ENCODE assay signal across 8 cellular contexts in the genomic region with DNA sequence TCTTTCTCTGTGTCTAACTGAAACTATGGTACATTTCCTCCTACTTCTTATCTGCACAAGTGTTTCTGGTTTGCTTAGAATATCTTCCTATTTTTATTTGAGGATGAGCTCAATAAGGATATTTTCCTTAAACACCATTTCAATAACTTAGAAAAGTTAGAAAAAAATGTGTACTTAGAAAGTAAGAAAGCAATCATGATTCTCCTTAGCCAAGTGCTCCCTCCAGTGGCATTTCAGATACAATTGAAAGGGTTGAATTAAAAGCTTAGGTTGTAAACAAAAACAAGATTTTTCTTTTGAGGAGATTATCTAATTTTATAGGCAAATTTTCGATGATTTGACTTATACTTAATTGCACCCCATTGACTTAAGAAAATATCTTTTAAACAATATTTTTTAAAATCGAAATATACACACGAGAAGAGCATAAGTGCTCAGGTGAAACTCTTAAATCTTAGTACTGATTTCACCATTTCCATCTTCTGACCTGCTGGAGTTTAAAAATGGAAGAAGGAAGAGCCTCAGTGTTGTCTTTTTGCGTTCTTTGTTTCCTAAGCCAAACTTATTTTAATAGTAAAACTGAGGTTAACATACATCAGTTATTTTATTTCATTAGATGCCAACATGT. TPM values are rescaled to one million over a fixed set of nuclear protein-coding genes. Genes with fewer than 3 reads are reported as not detected.
DNase-seq lines count a peak whose midpoint lies in the region; ATAC-seq and TF ChIP-seq lines count a peak whose summit lies in the region.

No MANE protein-coding gene starts in this region.

- H3K27me3 ChIP-seq in smooth muscle cell (ENCODE audit: low read depth) = no peaks in the 10 kb centered on the region

- no peaks in the 10 kb centered on the region for H3K36me3 Mint-ChIP-seq in glutamatergic neuron (ENCODE audit: unreplicated experiment)
- H3K36me3 Mint-ChIP-seq in activated T-helper 2 cell treated with anti-CD3 and anti-CD28 coated beads, Interferon-gamma antibody, Interleukin-2, Interleukin-4, amounts not matched to agents 10 μg/mL and 5 μg/mL and 100 μg/mL, durations not matched to agents 14 hours and 24 hours and 36 hours (ENCODE audit: low read depth) = no peaks in the 10 kb centered on the region

- TF ChIP-seq CTCF in VCaP (conservative IDR thresholded peaks at IDR 0.05) = peak; percentile 83
- peak; percentile 36 for TF ChIP-seq CTCF in glutamatergic neuron (IDR thresholded peaks at IDR 0.05; ENCODE audit: partially characterized antibody, unreplicated experiment)
- peak; percentile 69 for TF ChIP-seq CTCF in smooth muscle cell (IDR thresholded peaks at IDR 0.05; ENCODE audit: borderline replicate concordance, insufficient read depth, poor library complexity, severe bottlenecking)

- intact Hi-C loops in activated T-helper 2 cell treated with anti-CD3 and anti-CD28 coated beads, Interferon-gamma antibody, Interleukin-2, Interleukin-4, amounts not matched to agents 10 μg/mL and 5 μg/mL and 100 μg/mL, durations not matched to agents 14 hours and 24 hours and 36 hours (cut with micrococcal nuclease) = loop anchor here (1.0 to 10.0 kb wide), 3 partner anchors 58 to 260 kb away; no protein-coding TSS in a partner anchor

- no peaks in the 10 kb centered on the region for H4K20me1 ChIP-seq in smooth muscle cell (ENCODE audit: low read depth)

- DNase-seq in A172 (ENCODE audit: low spot score) (peak; percentile 24), EL (peak; percentile 60), NCI-H1417 treated with DMSO at 0.1 percent for 48 hours (lab: John Stamatoyannopoulos, UW) (peak; percentile 37), glutamatergic neuron (no peak), smooth muscle cell (lab: John Stamatoyannopoulos, UW; ENCODE audit: unreplicated experiment) (no peak)
- DNase-seq in activated T-helper 2 cell treated with anti-CD3 and anti-CD28 coated beads, Interferon-gamma antibody, Interleukin-2, Interleukin-4, amounts not matched to agents 10 μg/mL and 5 μg/mL and 100 μg/mL, durations not matched to agents 14 hours and 24 hours and 36 hours (ENCODE audit: low spot score) = no peak

- H3K4me1 ChIP-seq in smooth muscle cell (ENCODE audit: low read depth) = no peaks in the 10 kb centered on the region

- no peak for ATAC-seq in GM18511 (IDR thresholded peaks at IDR 0.05; ENCODE audit: unreplicated experiment)

- no peaks in the 10 kb centered on the region for H3K36me3 ChIP-seq in smooth muscle cell (ENCODE audit: low read depth)

- no peaks in the 10 kb centered on the region for H3K4me1 Mint-ChIP-seq in glutamatergic neuron (ENCODE audit: low read depth, unreplicated experiment)
- peaks cover 2% of the 10 kb centered on the region for H3K4me1 Mint-ChIP-seq in activated T-helper 2 cell treated with anti-CD3 and anti-CD28 coated beads, Interferon-gamma antibody, Interleukin-2, Interleukin-4, amounts not matched to agents 10 μg/mL and 5 μg/mL and 100 μg/mL, durations not matched to agents 14 hours and 24 hours and 36 hours (ENCODE audit: low read depth)

- no peaks in the 10 kb centered on the region for H3F3A ChIP-seq in smooth muscle cell (ENCODE audit: low read depth)

- H3K9me3 ChIP-seq in smooth muscle cell (replicated peaks; ENCODE audit: low read depth) = no peaks in the 10 kb centered on the region

- no peak overlapping the region for H3K9ac ChIP-seq in smooth muscle cell (ENCODE audit: low read depth)

- H3K79me2 ChIP-seq in smooth muscle cell (ENCODE audit: low read depth) = no peaks in the 10 kb centered on the region

- H3K27ac ChIP-seq in VCaP (no peak overlapping the region), smooth muscle cell (ENCODE audit: low read depth) (no peak overlapping the region)

- H3K27me3 Mint-ChIP-seq in glutamatergic neuron (ENCODE audit: unreplicated experiment) = no peaks in the 10 kb centered on the region
- peaks cover 28% of the 10 kb centered on the region for H3K27me3 Mint-ChIP-seq in activated T-helper 2 cell treated with anti-CD3 and anti-CD28 coated beads, Interferon-gamma antibody, Interleukin-2, Interleukin-4, amounts not matched to agents 10 μg/mL and 5 μg/mL and 100 μg/mL, durations not matched to agents 14 hours and 24 hours and 36 hours (ENCODE audit: low read depth)

- no peak overlapping the region for H3K4me2 ChIP-seq in smooth muscle cell

- no peaks in the 10 kb centered on the region for H3K9me3 Mint-ChIP-seq in glutamatergic neuron (ENCODE audit: unreplicated experiment)
- no peaks in the 10 kb centered on the region for H3K9me3 Mint-ChIP-seq in activated T-helper 2 cell treated with anti-CD3 and anti-CD28 coated beads, Interferon-gamma antibody, Interleukin-2, Interleukin-4, amounts not matched to agents 10 μg/mL and 5 μg/mL and 100 μg/mL, durations not matched to agents 14 hours and 24 hours and 36 hours

- 10% methylated on average over 4 of the region's 4 CpGs for WGBS in smooth muscle cell (ENCODE audit: low lambda C conversion rate)

- no peak overlapping the region for H3K27ac Mint-ChIP-seq in glutamatergic neuron (ENCODE audit: unreplicated experiment)
- H3K27ac Mint-ChIP-seq in activated T-helper 2 cell treated with anti-CD3 and anti-CD28 coated beads, Interferon-gamma antibody, Interleukin-2, Interleukin-4, amounts not matched to agents 10 μg/mL and 5 μg/mL and 100 μg/mL, durations not matched to agents 14 hours and 24 hours and 36 hours = no peak overlapping the region

- H3K4me3 Mint-ChIP-seq in glutamatergic neuron (ENCODE audit: unreplicated experiment) = no peak overlapping the region
- no peak overlapping the region for H3K4me3 Mint-ChIP-seq in activated T-helper 2 cell treated with anti-CD3 and anti-CD28 coated beads, Interferon-gamma antibody, Interleukin-2, Interleukin-4, amounts not matched to agents 10 μg/mL and 5 μg/mL and 100 μg/mL, durations not matched to agents 14 hours and 24 hours and 36 hours (ENCODE audit: low read depth)

- H2AFZ ChIP-seq in smooth muscle cell (ENCODE audit: low read depth) = peak overlapping the region; percentile 4

- H3K4me3 ChIP-seq in smooth muscle cell = no peak overlapping the region

RNA-seq across cellular contexts. Expression of gene C18orf63, which starts 26.9 kb away (rescaled TPM):
- total RNA-seq in A172 (2014; rRNA removed; shearing (Covaris generic)) = not detected in 2 replicates
- total RNA-seq in glutamatergic neuron (ENCODE audit: unreplicated experiment) (not detected), smooth muscle cell (not detected in 2 replicates)
- not detected in 2 replicates for polyA plus RNA-seq in smooth muscle cell
- not detected in 2 replicates for total RNA-seq in activated T-helper 2 cell treated with anti-CD3 and anti-CD28 coated beads, Interferon-gamma antibody, Interleukin-2, Interleukin-4, amounts not matched to agents 10 μg/mL and 5 μg/mL and 100 μg/mL, durations not matched to agents 14 hours and 24 hours and 36 hours

RNA-seq across cellular contexts. Expression of gene CYB5A, which starts 50.8 kb away (rescaled TPM):
- total RNA-seq in A172 (2014; rRNA removed; shearing (Covaris generic)) = 0.60 and 5.7 TPM in 2 replicates
- total RNA-seq in glutamatergic neuron (ENCODE audit: unreplicated experiment) (28.3 TPM), smooth muscle cell (52.8 and 61.5 TPM in 2 replicates)
- polyA plus RNA-seq in smooth muscle cell = 77.6 and 83.2 TPM in 2 replicates
- total RNA-seq in activated T-helper 2 cell treated with anti-CD3 and anti-CD28 coated beads, Interferon-gamma antibody, Interleukin-2, Interleukin-4, amounts not matched to agents 10 μg/mL and 5 μg/mL and 100 μg/mL, durations not matched to agents 14 hours and 24 hours and 36 hours = 36.8 and 37.9 TPM in 2 replicates

Comparison
In these comparisons a context has a peak if more than half of its experiments do, and no peak if none do; other contexts are left out.
1. DNase-seq: peak in A172 (single experiment), EL (single experiment) and NCI-H1417 treated with DMSO at 0.1 percent for 48 hours (single experiment); none in glutamatergic neuron (single experiment), smooth muscle cell (single experiment) and activated T-helper 2 cell treated with anti-CD3 and anti-CD28 coated beads, Interferon-gamma antibody, Interleukin-2, Interleukin-4, amounts not matched to agents 10 μg/mL and 5 μg/mL and 100 μg/mL, durations not matched to agents 14 hours and 24 hours and 36 hours (single experiment).
2. Peak in every context shown above with its lines, with median percentiles within 50 percentile points of each other: CTCF ChIP-seq.